In the genomic region with DNA sequence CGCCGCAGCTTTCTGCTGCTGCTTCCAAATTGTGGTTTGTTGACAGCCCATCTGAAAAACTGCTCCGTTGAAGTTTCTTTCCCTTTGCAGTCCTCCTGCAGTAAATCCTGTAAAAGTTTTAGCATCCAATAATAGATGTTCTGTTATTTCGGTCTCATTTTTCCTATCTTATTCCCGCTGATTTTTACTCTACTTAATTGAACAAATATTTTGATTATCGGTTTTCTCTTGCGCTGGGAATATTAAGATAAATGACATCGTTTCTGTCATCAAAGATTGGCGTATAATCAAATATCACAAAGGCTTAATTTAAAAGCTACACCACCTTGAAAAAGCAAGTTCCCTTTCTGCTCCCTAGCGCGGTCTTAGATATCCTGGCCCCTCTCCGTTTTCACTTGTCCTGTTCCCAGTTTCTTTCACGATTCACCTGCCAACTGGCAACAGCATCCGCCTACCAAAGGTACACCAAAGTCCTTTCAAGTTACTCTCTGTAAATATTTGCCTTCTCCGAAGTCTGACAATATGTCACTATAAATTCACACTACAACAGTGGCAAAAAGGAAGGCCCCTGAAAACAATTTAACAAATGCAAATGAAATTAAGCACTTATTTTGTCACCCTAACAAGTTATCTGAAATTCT, we compare ENCODE assay signal across 8 cellular contexts. TPM values are rescaled to one million over a fixed set of nuclear protein-coding genes. Genes with fewer than 3 reads are reported as not detected.
DNase-seq lines count a peak whose midpoint lies in the region; ATAC-seq and TF ChIP-seq lines count a peak whose summit lies in the region.

No MANE protein-coding gene starts in this region.

- H3K27me3 ChIP-seq in Panc1 (ENCODE audit: control insufficient read depth, insufficient read depth, low read length) = no peaks in the 10 kb centered on the region

- peaks cover 25% of the 10 kb centered on the region for H3K4me1 ChIP-seq in Panc1 (ENCODE audit: control insufficient read depth, insufficient read depth, low read length)

- no peak for TF ChIP-seq POLR2A in erythroblast (IDR thresholded peaks at IDR 0.05; ENCODE audit: low read length)

- no peaks in the 10 kb centered on the region for H3K9me3 Mint-ChIP-seq in osteocyte (ENCODE audit: unreplicated experiment)

- no TSS peak for BruUV-seq in Panc1 (replicated peaks; lab: Mats Ljungman, UMichigan)

- peak overlapping the region; percentile 87 for H3K27ac ChIP-seq in Panc1 (ENCODE audit: low read length)

- intact Hi-C loops in Panc1 (cut with micrococcal nuclease; ENCODE audit: unreplicated experiment) = no loop called here

- H3K27ac Mint-ChIP-seq in osteocyte (ENCODE audit: unreplicated experiment) = peak overlapping the region; percentile 92

- TF ChIP-seq CTCF in Panc1 (IDR thresholded peaks at IDR 0.05) (no peak), osteocyte (IDR thresholded peaks at IDR 0.05) (no peak)

- in situ Hi-C loops in Panc1 (cut with HindIII; ENCODE audit: low pct_unique_long_range_greater_than_20kb, low sequenced_read_pairs) = no loop called here
- in situ Hi-C loops in ACHN (cut with HindIII; ENCODE audit: low pct_ligation_motif_present, low pct_unique_long_range_greater_than_20kb, low sequenced_read_pairs) = no loop called here

- no peaks in the 10 kb centered on the region for H3K27me3 Mint-ChIP-seq in osteocyte (ENCODE audit: unreplicated experiment)

- peaks cover 4% of the 10 kb centered on the region; the same call in 1 of the 2 replicates for H3K36me3 ChIP-seq in Panc1 (ENCODE audit: control insufficient read depth, insufficient read depth, low read length)

- ATAC-seq in Panc1 = no peak

- H3K9me3 ChIP-seq in Panc1 (ENCODE audit: control insufficient read depth, insufficient read depth, low read depth, low read length) = no peaks in the 10 kb centered on the region

- H3K4me3 ChIP-seq in Panc1 (ENCODE audit: low read depth in 2 of 2, low read length in 2 of 2) = peak overlapping the region; percentile 85 to 98

- peaks cover 34% of the 10 kb centered on the region for H3K4me1 Mint-ChIP-seq in osteocyte (ENCODE audit: unreplicated experiment)

- peak; percentile 32 for DNase-seq in NCI-H2227 treated with DMSO at 0.1 percent for 48 hours (lab: John Stamatoyannopoulos, UW)
- DNase-seq in NCI-H2227 (lab: John Stamatoyannopoulos, UW; ENCODE audit: unreplicated experiment) = no peak
- DNase-seq in Panc1 (ENCODE audit: low read depth, low spot score) = no peak
- peak; percentile 47 to 54 for DNase-seq in erythroblast (lab: John Stamatoyannopoulos, UW)
- DNase-seq in osteocyte (ENCODE audit: extremely low spot score, unreplicated experiment) = no peak
- no peak for DNase-seq in GM19240 (ENCODE audit: insufficient read length, low spot score)
- DNase-seq in GDM1 (lab: John Stamatoyannopoulos, UW) = no peak
- no peak for DNase-seq in ACHN

- POLR2A ChIA-PET in Panc1 (lab: Charles Lee) = interaction anchor here (0.6 kb wide), 2 partner anchors 28 to 91 kb away, joined by 3 to 5 read pairs; no protein-coding TSS in a partner anchor

- H3K36me3 Mint-ChIP-seq in osteocyte (ENCODE audit: unreplicated experiment) = no peaks in the 10 kb centered on the region

- peak overlapping the region; percentile 87 for H3K4me3 Mint-ChIP-seq in osteocyte (ENCODE audit: unreplicated experiment)

- CTCF ChIA-PET in Panc1 (lab: Charles Lee) = interaction anchor here (0.6 kb wide), 1 partner anchor 16 kb away, joined by 3 read pairs; no protein-coding TSS in a partner anchor

RNA-seq across cellular contexts. Expression of a gene that starts 1.0 kb away (rescaled TPM):
- total RNA-seq in Panc1 (2021; ENCODE audit: unreplicated experiment) (37.4 TPM), osteocyte (27.0 and 27.2 TPM in 2 replicates)
- polyA plus RNA-seq in Panc1 (2012; ENCODE audit: insufficient read length) = 12.8 TPM

Comparison
In these comparisons a context has a peak if more than half of its experiments do, and no peak if none do; other contexts are left out.
1. DNase-seq: peak in NCI-H2227 treated with DMSO at 0.1 percent for 48 hours (single experiment) and erythroblast (2 of 2); none in NCI-H2227 (single experiment), Panc1 (single experiment), osteocyte (single experiment), GM19240 (single experiment), GDM1 (single experiment) and ACHN (single experiment).